1 cellular context compared by ENCODE assay signal in the genomic region with DNA sequence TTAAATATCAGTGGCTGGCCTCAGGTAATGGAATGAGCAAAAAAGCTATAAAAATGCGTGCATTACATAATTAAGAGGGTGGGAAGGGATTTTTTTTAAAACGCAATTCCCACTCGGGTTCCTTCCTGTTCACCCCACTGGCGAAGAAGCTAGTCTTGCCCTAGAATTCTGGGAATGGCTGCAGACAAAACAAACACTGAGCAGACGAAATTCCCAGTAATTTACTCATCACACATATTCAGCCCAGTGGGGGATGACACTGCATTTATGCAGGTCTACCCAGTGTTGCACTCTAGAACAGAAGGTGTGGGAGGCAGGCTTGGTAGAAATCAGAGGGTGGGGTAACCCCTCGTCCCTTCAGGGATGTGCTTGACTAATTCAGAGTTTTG.
TF ChIP-seq lines count a peak whose summit lies in the region.

No MANE protein-coding gene starts in this region.

TF ChIP-seq in WTC11, 78 proteins besides CTCF, POLR2A, EP300 and RAD21 (continued from another document):
- TF ChIP-seq, protein P1, sequence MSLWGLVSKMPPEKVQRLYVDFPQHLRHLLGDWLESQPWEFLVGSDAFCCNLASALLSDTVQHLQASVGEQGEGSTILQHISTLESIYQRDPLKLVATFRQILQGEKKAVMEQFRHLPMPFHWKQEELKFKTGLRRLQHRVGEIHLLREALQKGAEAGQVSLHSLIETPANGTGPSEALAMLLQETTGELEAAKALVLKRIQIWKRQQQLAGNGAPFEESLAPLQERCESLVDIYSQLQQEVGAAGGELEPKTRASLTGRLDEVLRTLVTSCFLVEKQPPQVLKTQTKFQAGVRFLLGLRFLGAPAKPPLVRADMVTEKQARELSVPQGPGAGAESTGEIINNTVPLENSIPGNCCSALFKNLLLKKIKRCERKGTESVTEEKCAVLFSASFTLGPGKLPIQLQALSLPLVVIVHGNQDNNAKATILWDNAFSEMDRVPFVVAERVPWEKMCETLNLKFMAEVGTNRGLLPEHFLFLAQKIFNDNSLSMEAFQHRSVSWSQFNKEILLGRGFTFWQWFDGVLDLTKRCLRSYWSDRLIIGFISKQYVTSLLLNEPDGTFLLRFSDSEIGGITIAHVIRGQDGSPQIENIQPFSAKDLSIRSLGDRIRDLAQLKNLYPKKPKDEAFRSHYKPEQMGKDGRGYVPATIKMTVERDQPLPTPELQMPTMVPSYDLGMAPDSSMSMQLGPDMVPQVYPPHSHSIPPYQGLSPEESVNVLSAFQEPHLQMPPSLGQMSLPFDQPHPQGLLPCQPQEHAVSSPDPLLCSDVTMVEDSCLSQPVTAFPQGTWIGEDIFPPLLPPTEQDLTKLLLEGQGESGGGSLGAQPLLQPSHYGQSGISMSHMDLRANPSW (CRISPR knock-in tag; conservative IDR thresholded peaks at IDR 0.05; ENCODE audit: low read depth), result no peak
- no peak for TF ChIP-seq TEAD1 (CRISPR knock-in tag; IDR thresholded peaks at IDR 0.05)
